In the genomic region with DNA sequence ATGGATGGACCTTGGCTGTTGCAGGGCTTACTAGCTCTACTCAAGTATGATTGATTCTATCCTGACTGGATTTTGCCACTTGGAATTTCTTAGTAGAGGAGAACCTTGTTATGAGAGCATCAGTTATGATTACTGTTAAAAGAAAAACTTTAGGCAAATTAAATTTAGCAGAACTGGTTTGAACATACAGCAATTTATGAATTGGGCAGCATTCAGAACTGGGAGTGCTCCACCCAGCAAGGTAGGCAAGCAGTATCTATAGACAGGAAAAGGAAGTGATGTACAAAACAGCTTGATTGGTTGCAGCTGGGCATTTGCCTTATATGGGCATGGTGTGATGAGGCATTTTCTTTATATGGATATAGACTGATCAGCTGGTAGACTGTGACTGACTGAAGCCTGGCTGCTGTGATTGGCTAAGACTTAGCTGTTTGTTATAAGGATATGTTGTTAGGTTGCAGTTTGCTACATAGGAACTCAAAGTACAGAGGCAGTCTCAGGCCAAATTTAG, we compare ENCODE assay signal across 22 cellular contexts. TPM values are rescaled to one million over a fixed set of nuclear protein-coding genes. Genes with fewer than 3 reads are reported as not detected.
A peak's percentile ranks its signal among the peaks of the same experiment; 100 is the strongest.
DNase-seq lines count a peak whose midpoint lies in the region; ATAC-seq and TF ChIP-seq lines count a peak whose summit lies in the region.
"Had no signal": no experiment of that assay in that cellular context is flagged by ENCODE, and none has a peak within 500 bp of the region (broad histone marks: within the 10 kb centered on the region; RNA-seq: fewer than 3 reads in every experiment).

No MANE protein-coding gene starts in this region.

- H3K36me3 ChIP-seq in Karpas-422 (ENCODE audit: insufficient read depth, low read length) (no peaks in the 10 kb centered on the region), neutrophil (peaks cover 71% of the 10 kb centered on the region)
- H3K36me3 ChIP-seq: breast epithelium, left ventricle myocardium inferior had no signal

- peaks cover 2 to 7% of the 10 kb centered on the region in 2 donors for H3K9me3 Mint-ChIP-seq in activated T-cell treated with anti-CD3 and anti-CD28 coated beads, Interleukin-2, amount 50 U/mL, for 72 hours
- peaks cover 11% of the 10 kb centered on the region for H3K9me3 Mint-ChIP-seq in activated T-cell treated with anti-CD3 and anti-CD28 coated beads, Interleukin-2, amount 50 U/mL, for 24 hours
- H3K9me3 Mint-ChIP-seq in central memory CD8-positive, alpha-beta T cell, result no peaks in the 10 kb centered on the region

- peaks cover 28% of the 10 kb centered on the region for H3K4me1 Mint-ChIP-seq in activated T-cell treated with anti-CD3 and anti-CD28 coated beads, Interleukin-2, amount 50 U/mL, for 72 hours (ENCODE audit: low read depth)
- H3K4me1 Mint-ChIP-seq in activated T-cell treated with anti-CD3 and anti-CD28 coated beads, Interleukin-2, amount 50 U/mL, for 24 hours (ENCODE audit: low read depth), result peaks cover 34% of the 10 kb centered on the region
- peaks cover 34% of the 10 kb centered on the region for H3K4me1 Mint-ChIP-seq in central memory CD8-positive, alpha-beta T cell

- H2AFZ ChIP-seq in Karpas-422 (ENCODE audit: low read length), result no peak overlapping the region

- H3K27me3 Mint-ChIP-seq in activated T-cell treated with anti-CD3 and anti-CD28 coated beads, Interleukin-2, amount 50 U/mL, for 72 hours (ENCODE audit: low read depth), result no peaks in the 10 kb centered on the region
- H3K27me3 Mint-ChIP-seq in activated T-cell treated with anti-CD3 and anti-CD28 coated beads, Interleukin-2, amount 50 U/mL, for 24 hours, result no peaks in the 10 kb centered on the region
- no peaks in the 10 kb centered on the region for H3K27me3 Mint-ChIP-seq in central memory CD8-positive, alpha-beta T cell
- H3K27me3 Mint-ChIP-seq: type B pancreatic cell had no signal

- H3K4me1 ChIP-seq in Karpas-422 (ENCODE audit: low read length), result no peaks in the 10 kb centered on the region
- H3K4me1 ChIP-seq in neutrophil (ENCODE audit: control insufficient read depth in 1 of 2, insufficient read depth in 1 of 2, low read depth in 1 of 2, low read length in 1 of 2), result peaks cover 29 to 39% of the 10 kb centered on the region in 2 experiments
- H3K4me1 ChIP-seq: breast epithelium, left ventricle myocardium inferior had no signal

- H3K4me3 ChIP-seq in Karpas-422 (ENCODE audit: low read length) (no peak overlapping the region), neutrophil (ENCODE audit: low read depth in 1 of 2, low read length in 1 of 2) (no peak overlapping the region)
- H3K4me3 ChIP-seq: breast epithelium, left ventricle myocardium inferior had no signal

- no peaks in the 10 kb centered on the region for H3K27me3 ChIP-seq in Karpas-422 (ENCODE audit: low read length)
- no peaks in the 10 kb centered on the region for H3K27me3 ChIP-seq in neutrophil
- H3K27me3 ChIP-seq: breast epithelium had no signal

- no peak for DNase-seq in activated T-cell treated with anti-CD3 and anti-CD28 coated beads, Interleukin-2, amount 50 U/mL, for 72 hours
- DNase-seq in activated T-cell treated with anti-CD3 and anti-CD28 coated beads, Interleukin-2, amount 50 U/mL, for 24 hours, result no peak
- DNase-seq in Karpas-422, result peak; percentile 47
- no peak for DNase-seq in central memory CD8-positive, alpha-beta T cell (ENCODE audit: low spot score in 2 of 2)
- DNase-seq in COR-L47 (lab: John Stamatoyannopoulos, UW), result no peak
- DNase-seq in NOMO-1 treated with DMSO at 0.1 percent for 48 hours (lab: John Stamatoyannopoulos, UW; ENCODE audit: unreplicated experiment), result no peak
- DNase-seq in NCI-H1930 (lab: John Stamatoyannopoulos, UW), result no peak
- DNase-seq: activated CD4-positive, alpha-beta T cell treated with anti-CD3 and anti-CD28 coated beads, Interleukin-2, amount 50 U/mL, for 48 hours; Caco-2; erythroblast; left ventricle myocardium inferior; NCI-H2029 treated with DMSO at 0.1 percent for 48 hours; NCI-H510A treated with DMSO at 0.1 percent for 48 hours; right cardiac atrium; Right ventricle myocardium superior; stimulated activated naive CD4-positive, alpha-beta T cell treated with Interleukin-2 at 50 U/mL for 16 hours had no signal

- ATAC-seq in activated T-cell treated with anti-CD3 and anti-CD28 coated beads, Interleukin-2, amount 50 U/mL, for 72 hours (replicated peaks in 1 of 2), result no peak
- no peak for ATAC-seq in central memory CD8-positive, alpha-beta T cell (replicated peaks; ENCODE audit: extremely low read depth, poor library complexity, severe bottlenecking)
- ATAC-seq: right cardiac atrium had no signal

- H3K9ac ChIP-seq in Karpas-422 (ENCODE audit: low read length), result no peak overlapping the region

- no peak overlapping the region for H3K27ac ChIP-seq in Karpas-422 (ENCODE audit: low read length)
- H3K27ac ChIP-seq in neutrophil, result peak overlapping the region; percentile 85
- H3K27ac ChIP-seq: breast epithelium, left ventricle myocardium inferior had no signal

- H3K36me3 Mint-ChIP-seq in activated T-cell treated with anti-CD3 and anti-CD28 coated beads, Interleukin-2, amount 50 U/mL, for 72 hours (ENCODE audit: insufficient read depth in 2 of 2), result peaks cover 21 to 36% of the 10 kb centered on the region in 2 donors
- peaks cover 34% of the 10 kb centered on the region for H3K36me3 Mint-ChIP-seq in activated T-cell treated with anti-CD3 and anti-CD28 coated beads, Interleukin-2, amount 50 U/mL, for 24 hours (ENCODE audit: low read depth)
- peaks cover 5% of the 10 kb centered on the region for H3K36me3 Mint-ChIP-seq in central memory CD8-positive, alpha-beta T cell (ENCODE audit: insufficient read depth)
- H3K36me3 Mint-ChIP-seq: type B pancreatic cell had no signal

- 0 out of 2 replicates have a peak, but pooled peaks cover 3% of the 10 kb centered on the region for H3K9me2 ChIP-seq in Karpas-422 (replicated peaks; ENCODE audit: insufficient read depth, low read length)

- no peaks in the 10 kb centered on the region for H3K79me2 ChIP-seq in Karpas-422 (ENCODE audit: low read length)

- peak overlapping the region; percentile 65 for H3K27ac Mint-ChIP-seq in activated T-cell treated with anti-CD3 and anti-CD28 coated beads, Interleukin-2, amount 50 U/mL, for 72 hours
- no peak overlapping the region for H3K27ac Mint-ChIP-seq in activated T-cell treated with anti-CD3 and anti-CD28 coated beads, Interleukin-2, amount 50 U/mL, for 24 hours
- peak overlapping the region; percentile 78 for H3K27ac Mint-ChIP-seq in central memory CD8-positive, alpha-beta T cell (ENCODE audit: low read depth)
- H3K27ac Mint-ChIP-seq: type B pancreatic cell had no signal

- H3K9me3 ChIP-seq in Karpas-422 (ENCODE audit: low read length) (0 out of 2 replicates have a peak, but pooled peaks cover 4% of the 10 kb centered on the region), neutrophil (no peaks in the 10 kb centered on the region)
- H3K9me3 ChIP-seq: breast epithelium, Caco-2, left ventricle myocardium inferior had no signal

- no peak for TF ChIP-seq CTCF in neutrophil (IDR thresholded peaks at IDR 0.05)

- no peaks in the 10 kb centered on the region for H4K20me1 ChIP-seq in Karpas-422 (ENCODE audit: insufficient read depth, low read depth, low read length)

- H3K4me3 Mint-ChIP-seq in activated T-cell treated with anti-CD3 and anti-CD28 coated beads, Interleukin-2, amount 50 U/mL, for 72 hours, result no peak overlapping the region
- no peak overlapping the region for H3K4me3 Mint-ChIP-seq in activated T-cell treated with anti-CD3 and anti-CD28 coated beads, Interleukin-2, amount 50 U/mL, for 24 hours
- H3K4me3 Mint-ChIP-seq in central memory CD8-positive, alpha-beta T cell, result no peak overlapping the region
- H3K4me3 Mint-ChIP-seq: type B pancreatic cell had no signal

- H3K4me2 ChIP-seq in Karpas-422 (ENCODE audit: low read depth, low read length, poor library complexity, severe bottlenecking), result no peak overlapping the region

RNA-seq across cellular contexts. Expression of gene CYLD, which starts 17.6 kb away (rescaled TPM):
- 100 to 1,000 TPM; 194 to 222 TPM for total RNA-seq in activated T-cell treated with anti-CD3 and anti-CD28 coated beads, Interleukin-2, amount 50 U/mL, for 72 hours
- 37.5 and 44.4 TPM in 2 replicates for total RNA-seq in Karpas-422 (2014; rRNA removed; shearing (Covaris generic); ENCODE audit: low replicate concordance)

RNA-seq across cellular contexts. Expression of gene NOD2, which starts 30.9 kb away (rescaled TPM):
- total RNA-seq in activated T-cell treated with anti-CD3 and anti-CD28 coated beads, Interleukin-2, amount 50 U/mL, for 72 hours, result 10 to 100 TPM; 11.3 to 13.0 TPM
- total RNA-seq in Karpas-422 (2014; rRNA removed; shearing (Covaris generic); ENCODE audit: low replicate concordance), result not detected in 2 replicates

RNA-seq across cellular contexts. Expression of gene SNX20, which starts 43.2 kb away (rescaled TPM):
- total RNA-seq in activated T-cell treated with anti-CD3 and anti-CD28 coated beads, Interleukin-2, amount 50 U/mL, for 72 hours, result 10 to 100 TPM; 45.2 to 49.9 TPM
- 10.2 and 15.4 TPM in 2 replicates for total RNA-seq in Karpas-422 (2014; rRNA removed; shearing (Covaris generic); ENCODE audit: low replicate concordance)
- total RNA-seq: Caco-2, glomerular endothelial cell, M059J, osteoblast had no signal

Comparison
In these comparisons a context has a peak if more than half of its experiments do, and no peak if none do; other contexts are left out.
1. RNA of gene NOD2, which starts 30.9 kb away (total RNA-seq): 11.3 to 13.0 TPM in activated T-cell treated with anti-CD3 and anti-CD28 coated beads, Interleukin-2, amount 50 U/mL, for 72 hours; not detected in Karpas-422; every median in the first group is over 10 times any median in the second.